In genomic region chr2:10412380-10412779, GRCh38 we compare ENCODE assay signal across 9 cellular contexts. TPM values are rescaled to one million over a fixed set of nuclear protein-coding genes. Genes with fewer than 3 reads are reported as not detected.
DNase-seq lines count a peak whose midpoint lies in the region; ATAC-seq, FAIRE-seq and TF ChIP-seq lines count a peak whose summit lies in the region.
"Had no signal": no experiment of that assay in that cellular context is flagged by ENCODE, and none has a peak within 500 bp of the region (broad histone marks: within the 10 kb centered on the region; RNA-seq: fewer than 3 reads in every experiment).

No MANE protein-coding gene starts in this region.

- CTCF ChIA-PET in endothelial cell of umbilical vein (lab: Charles Lee), result interaction anchor here (1.0 to 1.2 kb wide), 2 partner anchors 23 to 248 kb away, joined by 3 read pairs; no protein-coding TSS in a partner anchor

- H3K27me3 ChIP-seq in OCI-LY1 (ENCODE audit: insufficient read depth, low read length) (peaks cover 3% of the 10 kb centered on the region; the same call in 1 of the 2 replicates), endothelial cell of umbilical vein (ENCODE audit: control insufficient read depth in 2 of 2, insufficient read depth in 2 of 2, low read length in 2 of 2) (no peaks in the 10 kb centered on the region)

- H3K9me2 ChIP-seq in OCI-LY1 (ENCODE audit: low read depth, low read length), result no peaks in the 10 kb centered on the region

- DNase-seq in COLO829 (ENCODE audit: low spot score) (peak; percentile 37), endothelial cell of umbilical vein (ENCODE audit: low read depth, low spot score) (peak; percentile 42), foreskin melanocyte (no peak), NCI-H1092 (lab: John Stamatoyannopoulos, UW) (no peak)
- DNase-seq: naive B cell had no signal

- no peak overlapping the region for H3K9ac ChIP-seq in OCI-LY1 (ENCODE audit: low read length)
- H3K9ac ChIP-seq in endothelial cell of umbilical vein (replicated peaks; ENCODE audit: extremely low read depth, insufficient read depth, low read length), result no peak overlapping the region

- intact Hi-C loops in endothelial cell of umbilical vein (cut with micrococcal nuclease), result no loop called here

- H4K20me1 ChIP-seq in OCI-LY1 (ENCODE audit: insufficient read depth, low read length), result no peaks in the 10 kb centered on the region
- H4K20me1 ChIP-seq in endothelial cell of umbilical vein (replicated peaks; ENCODE audit: control insufficient read depth, extremely low read depth, insufficient read depth, low read length), result no peaks in the 10 kb centered on the region

- ATAC-seq in GM19351 (IDR thresholded peaks at IDR 0.05; ENCODE audit: unreplicated experiment) (peak; percentile 34), GM18502 (IDR thresholded peaks at IDR 0.05; ENCODE audit: poor library complexity, unreplicated experiment) (no peak), HG02884 (IDR thresholded peaks at IDR 0.05; ENCODE audit: unreplicated experiment) (no peak)

- no peak overlapping the region for H3K4me2 ChIP-seq in OCI-LY1 (ENCODE audit: low read length)
- no peak overlapping the region for H3K4me2 ChIP-seq in endothelial cell of umbilical vein (ENCODE audit: insufficient read depth, low read length)

- H3K79me2 ChIP-seq in OCI-LY1 (ENCODE audit: insufficient read depth, low read length) (no peaks in the 10 kb centered on the region), endothelial cell of umbilical vein (ENCODE audit: control insufficient read depth, insufficient read depth, low read length) (no peaks in the 10 kb centered on the region)

- no peak for TF ChIP-seq CTCF in OCI-LY1 (IDR thresholded peaks at IDR 0.05; ENCODE audit: low read length)
- no peak for TF ChIP-seq CTCF in endothelial cell of umbilical vein (IDR thresholded peaks at IDR 0.05; ENCODE audit: extremely low read depth in 1 of 2, insufficient read depth in 1 of 2, low read depth in 1 of 2, low read length in 2 of 2)

- peaks cover 4% of the 10 kb centered on the region; the same call in 1 of the 2 replicates for H3F3A ChIP-seq in OCI-LY1 (ENCODE audit: insufficient read depth, low read length)

- peaks cover 85% of the 10 kb centered on the region for H3K4me1 ChIP-seq in OCI-LY1 (ENCODE audit: insufficient read depth, low read length, severe bottlenecking)
- peaks cover 17% of the 10 kb centered on the region for H3K4me1 ChIP-seq in endothelial cell of umbilical vein (ENCODE audit: control insufficient read depth, extremely low read depth, insufficient read depth, low read length)

- H3K27ac ChIP-seq in OCI-LY1 (ENCODE audit: low read depth, low read length, poor library complexity, severe bottlenecking) (peak overlapping the region; percentile 99), endothelial cell of umbilical vein (ENCODE audit: insufficient read depth, low read depth, low read length) (no peak overlapping the region)

- dilution Hi-C loops in endothelial cell of umbilical vein (cut with MboI; ENCODE audit: extremely low pct_ligation_motif_present, low sequenced_read_pairs), result no loop called here

- no peaks in the 10 kb centered on the region for H3K9me1 ChIP-seq in endothelial cell of umbilical vein (replicated peaks; ENCODE audit: control insufficient read depth, extremely low read depth, insufficient read depth, low read length)

- H3K36me3 ChIP-seq in OCI-LY1 (ENCODE audit: insufficient read depth, low read length), result no peaks in the 10 kb centered on the region
- H3K36me3 ChIP-seq in endothelial cell of umbilical vein (ENCODE audit: control insufficient read depth in 2 of 2, extremely low read depth in 1 of 2, insufficient read depth in 2 of 2, low read length in 2 of 2), result no peaks in the 10 kb centered on the region

- no peak overlapping the region for H3K4me3 ChIP-seq in OCI-LY1 (ENCODE audit: low read depth, low read length, poor library complexity, severe bottlenecking)
- no peak overlapping the region for H3K4me3 ChIP-seq in endothelial cell of umbilical vein (replicated peaks in 1 of 3; ENCODE audit: insufficient read depth in 1 of 3, low read depth in 1 of 3, low read length in 3 of 3)

- H2AFZ ChIP-seq in OCI-LY1 (ENCODE audit: low read length) (no peak overlapping the region), endothelial cell of umbilical vein (ENCODE audit: low read depth, low read length) (no peak overlapping the region)

- POLR2A ChIA-PET in endothelial cell of umbilical vein (lab: Charles Lee), result no interaction called here

- FAIRE-seq in endothelial cell of umbilical vein (lab: Jason Lieb, UNC), result peak; percentile 82

- H3K9me3 ChIP-seq in OCI-LY1 (ENCODE audit: low read length) (no peaks in the 10 kb centered on the region), endothelial cell of umbilical vein (replicated peaks; ENCODE audit: control insufficient read depth, insufficient read depth, low read length) (no peaks in the 10 kb centered on the region)

- TF ChIP-seq POLR2A in endothelial cell of umbilical vein (IDR thresholded peaks at IDR 0.05; ENCODE audit: low read depth, low read length), result no peak

- BruUV-seq in endothelial cell of umbilical vein (replicated peaks; lab: Mats Ljungman, UMichigan), result no TSS peak

TF ChIP-seq in endothelial cell of umbilical vein, 7 proteins besides CTCF, POLR2A, EP300 and RAD21:
- TF ChIP-seq POLR2AphosphoS5 (IDR thresholded peaks at IDR 0.05; ENCODE audit: insufficient read depth, low read depth, low read length), result no peak
- TF ChIP-seq FOS (IDR thresholded peaks at IDR 0.05; ENCODE audit: borderline replicate concordance, insufficient read depth, low read length), result no peak
- TF ChIP-seq EZH2 (IDR thresholded peaks at IDR 0.05; ENCODE audit: borderline replicate concordance, low read depth, low read length, severe bottlenecking), result no peak
- TF ChIP-seq, protein P1, sequence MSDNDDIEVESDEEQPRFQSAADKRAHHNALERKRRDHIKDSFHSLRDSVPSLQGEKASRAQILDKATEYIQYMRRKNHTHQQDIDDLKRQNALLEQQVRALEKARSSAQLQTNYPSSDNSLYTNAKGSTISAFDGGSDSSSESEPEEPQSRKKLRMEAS (IDR thresholded peaks at IDR 0.05; ENCODE audit: insufficient read depth, insufficient read length), result no peak
- no peak for TF ChIP-seq MYC (IDR thresholded peaks at IDR 0.05; ENCODE audit: low read depth, low read length)
- no peak for TF ChIP-seq JUN (IDR thresholded peaks at IDR 0.05; ENCODE audit: borderline replicate concordance, insufficient read depth, insufficient read length, low read depth)
- TF ChIP-seq GATA2 (IDR thresholded peaks at IDR 0.05; ENCODE audit: insufficient read depth, insufficient read length, low read depth, low read length), result no peak
TF ChIP-seq in endothelial cell of umbilical vein: peak in this region for 0.

RNA-seq across cellular contexts. Expression of gene ODC1, which starts 35.7 kb away (rescaled TPM):
- total RNA-seq in endothelial cell of umbilical vein, result 104 and 109 TPM in 2 replicates
- 94.8 and 132 TPM in 2 replicates for polyA plus RNA-seq in endothelial cell of umbilical vein
- polyA plus RNA-seq in endothelial cell of umbilical vein (2011; cell fraction: cytosol; rRNA removed), result 142 and 171 TPM in 2 replicates
- 101 and 125 TPM in 2 replicates for polyA plus RNA-seq in endothelial cell of umbilical vein (2011; cell fraction: nucleus; rRNA removed)
- polyA plus RNA-seq in endothelial cell of umbilical vein (2012), result 129 and 240 TPM in 2 replicates
- polyA minus RNA-seq in endothelial cell of umbilical vein, result 116 and 149 TPM in 2 replicates
- polyA minus RNA-seq in endothelial cell of umbilical vein (2011; cell fraction: cytosol; rRNA and poly(A)+ RNA removed), result 118 TPM
- polyA minus RNA-seq in endothelial cell of umbilical vein (2011; cell fraction: nucleus; rRNA and poly(A)+ RNA removed), result 29.3 and 45.7 TPM in 2 replicates

Comparison
In these comparisons a context has a peak if more than half of its experiments do, and no peak if none do; other contexts are left out.
1. DNase-seq: peak in COLO829 (single experiment) and endothelial cell of umbilical vein (single experiment); none in foreskin melanocyte (single experiment) and NCI-H1092 (single experiment).